In the genomic region with DNA sequence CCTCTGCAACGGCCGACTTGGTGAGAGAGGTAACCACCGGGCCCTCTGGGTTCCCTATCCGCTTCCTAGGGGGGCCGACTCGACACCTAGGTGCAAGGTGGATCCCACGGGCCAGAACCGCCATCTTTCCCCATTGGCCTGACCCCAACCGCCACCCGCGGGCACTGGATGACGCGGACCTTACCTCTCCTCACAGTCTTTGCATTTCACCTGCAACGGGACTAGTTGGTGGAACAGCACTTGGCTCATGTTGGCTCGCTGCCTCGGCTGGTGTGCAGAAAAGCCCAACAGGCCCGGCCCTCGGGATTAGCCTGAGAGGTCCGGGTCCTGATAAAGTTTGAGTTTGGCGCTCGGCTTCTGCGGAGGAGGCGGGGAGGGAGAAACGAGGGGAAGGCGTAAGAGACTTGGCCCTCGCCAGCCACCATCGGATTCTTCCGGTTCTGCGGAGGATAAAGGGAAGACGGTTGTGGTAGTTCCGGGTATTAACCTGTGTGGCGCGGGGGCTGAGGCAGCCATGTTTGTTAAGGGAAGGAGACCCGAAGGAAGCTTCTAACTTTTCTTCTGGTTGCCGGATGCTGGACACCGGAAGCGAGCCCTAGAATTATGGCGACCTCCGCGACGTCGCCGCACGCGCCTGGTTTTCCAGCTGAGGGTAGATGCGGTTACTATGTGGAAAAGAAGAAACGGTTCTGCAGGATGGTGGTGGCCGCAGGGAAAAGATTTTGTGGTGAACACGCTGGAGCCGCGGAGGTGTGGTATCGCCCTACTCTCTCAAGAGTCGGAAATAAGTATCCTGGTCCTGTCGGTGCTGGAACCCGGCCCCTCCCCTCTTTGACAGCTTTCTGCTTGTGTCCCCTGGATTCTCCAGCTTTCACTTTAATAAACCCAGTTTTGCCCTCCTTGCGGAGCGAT, we compare ENCODE assay signal across 8 cellular contexts.
DNase-seq lines count a peak whose midpoint lies in the region; ATAC-seq and TF ChIP-seq lines count a peak whose summit lies in the region.

Gene SASS6 (minus strand): TSS at position 365 of the 912 bp plus-strand sequence. CDS start 116 bp downstream, at position 249.
A gene with protein sequence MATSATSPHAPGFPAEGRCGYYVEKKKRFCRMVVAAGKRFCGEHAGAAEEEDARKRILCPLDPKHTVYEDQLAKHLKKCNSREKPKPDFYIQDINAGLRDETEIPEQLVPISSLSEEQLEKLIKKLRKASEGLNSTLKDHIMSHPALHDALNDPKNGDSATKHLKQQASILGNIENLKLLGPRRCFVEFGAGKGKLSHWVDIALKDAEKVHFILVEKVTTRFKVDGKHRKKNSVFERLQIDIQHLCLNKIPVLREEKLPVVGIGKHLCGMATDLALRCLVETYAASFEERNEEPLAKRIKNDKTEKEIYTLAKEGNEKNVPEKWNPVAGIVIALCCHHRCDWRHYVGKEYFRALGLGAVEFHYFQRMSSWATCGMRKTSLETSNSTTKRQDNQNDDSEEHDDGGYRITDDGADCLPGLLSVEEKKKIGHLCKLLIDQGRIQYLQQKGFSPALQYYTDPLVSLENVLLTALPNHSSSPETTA (plus strand): TSS at position 598 of the 912 bp plus-strand sequence. CDS start 6 bp downstream, at position 604.

- TF ChIP-seq CTCF in AG09319 (IDR thresholded peaks at IDR 0.05; ENCODE audit: low read depth, low read length) = no peak

- ATAC-seq in GM19035 (IDR thresholded peaks at IDR 0.05; ENCODE audit: unreplicated experiment) (peak; percentile 91), HG03354 (IDR thresholded peaks at IDR 0.05; ENCODE audit: poor library complexity, severe bottlenecking, unreplicated experiment) (peak; percentile 94)
- peak; percentile 95 to 96 for ATAC-seq in activated CD4-positive, CD25-positive, alpha-beta regulatory T cell treated with anti-CD3 and anti-CD28 coated beads, Interleukin-2, amount 50 U/mL, for 24 hours

- peak; percentile 95 for DNase-seq in AG09319 (ENCODE audit: extremely low read depth, low read depth)
- DNase-seq in NCI-H446 treated with DMSO at 0.1 percent for 48 hours (lab: John Stamatoyannopoulos, UW) = peak; percentile 98
- DNase-seq in cerebellar cortex (ENCODE audit: low spot score) = peak; percentile 99
- DNase-seq in islet precursor cell = peak; percentile 98
- peak; percentile 88 to 94 (median 91) for DNase-seq in stimulated activated CD4-positive, alpha-beta T cell treated with anti-CD3 and anti-CD28 coated beads, Interleukin-12 subunit alpha, Interleukin-12 subunit beta, amount 100 ng/mL, for 48 hours (ENCODE audit: low read depth in 2 of 3, low spot score in 1 of 3)

Comparison
In these comparisons a context has a peak if more than half of its experiments do, and no peak if none do; other contexts are left out.
1. Peak in every context shown above with its lines: DNase-seq and ATAC-seq.